ENCODE assay signal across 13 cellular contexts in genomic region chr11:117217685-117218084, GRCh38. TPM values are rescaled to one million over a fixed set of nuclear protein-coding genes. Genes with fewer than 3 reads are reported as not detected.
DNase-seq lines count a peak whose midpoint lies in the region; ATAC-seq and TF ChIP-seq lines count a peak whose summit lies in the region.
"Had no signal": no experiment of that assay in that cellular context is flagged by ENCODE, and none has a peak within 500 bp of the region (broad histone marks: within the 10 kb centered on the region; RNA-seq: fewer than 3 reads in every experiment).

No MANE protein-coding gene starts in this region.

- peaks cover 41 to 42% of the 10 kb centered on the region in 2 donors for H3K4me1 ChIP-seq in gastrocnemius medialis
- H3K4me1 ChIP-seq: SJSA1 had no signal

- peaks cover 4 to 59% of the 10 kb centered on the region in 2 donors for H3K36me3 ChIP-seq in gastrocnemius medialis

- in situ Hi-C loops in gastrocnemius medialis (cut with MboI; ENCODE audit: low sequenced_read_pairs in 4 of 4): no loop called here

- H3K4me1 Mint-ChIP-seq in stimulated activated naive CD8-positive, alpha-beta T cell treated with anti-CD3 and anti-CD28 coated beads, Interleukin-15, Interleukin-2, amounts not matched to agents 100 ng/mL and 50 ng/mL, for 24 hours (ENCODE audit: low read depth): no peaks in the 10 kb centered on the region

- DNase-seq in stimulated activated naive CD8-positive, alpha-beta T cell treated with anti-CD3 and anti-CD28 coated beads, Interleukin-15, Interleukin-2, amounts not matched to agents 100 U/mL and 50 U/mL, for 24 hours: no peak
- DNase-seq in gastrocnemius medialis: no peak
- DNase-seq in DMS114 treated with DMSO at 0.1 percent for 48 hours (lab: John Stamatoyannopoulos, UW; ENCODE audit: unreplicated experiment): no peak
- DNase-seq in iPS-NIHi11 (ENCODE audit: low spot score): no peak
- DNase-seq in HT-29 (ENCODE audit: low spot score): no peak
- DNase-seq in Ammon's horn (ENCODE audit: low spot score): no peak
- DNase-seq: activated CD4-positive, CD25-positive, alpha-beta regulatory T cell; cerebellar nuclear complex; NCI-H1105; occipital lobe had no signal

- H3K27me3 Mint-ChIP-seq in stimulated activated naive CD8-positive, alpha-beta T cell treated with anti-CD3 and anti-CD28 coated beads, Interleukin-15, Interleukin-2, amounts not matched to agents 100 ng/mL and 50 ng/mL, for 24 hours: no peaks in the 10 kb centered on the region

- no peaks in the 10 kb centered on the region for H3K9me3 ChIP-seq in gastrocnemius medialis
- H3K9me3 ChIP-seq: SJSA1 had no signal

- H3K9me3 Mint-ChIP-seq in stimulated activated naive CD8-positive, alpha-beta T cell treated with anti-CD3 and anti-CD28 coated beads, Interleukin-15, Interleukin-2, amounts not matched to agents 100 ng/mL and 50 ng/mL, for 24 hours: no peaks in the 10 kb centered on the region

- H3K27ac Mint-ChIP-seq in stimulated activated naive CD8-positive, alpha-beta T cell treated with anti-CD3 and anti-CD28 coated beads, Interleukin-15, Interleukin-2, amounts not matched to agents 100 ng/mL and 50 ng/mL, for 24 hours: peak overlapping the region; percentile 19

- H3K4me3 ChIP-seq in gastrocnemius medialis: peak overlapping the region in 2 of 4 donors; percentile 12 to 16
- H3K4me3 ChIP-seq: SJSA1 had no signal

- H3K27me3 ChIP-seq in layer of hippocampus (ENCODE audit: control insufficient read depth, insufficient read depth, low read length) (no peaks in the 10 kb centered on the region), gastrocnemius medialis (no peaks in the 10 kb centered on the region)
- H3K27me3 ChIP-seq: SJSA1 had no signal

- TF ChIP-seq CTCF in gastrocnemius medialis (IDR thresholded peaks at IDR 0.05 in 4 of 5, conservative IDR thresholded peaks at IDR 0.05 in 1 of 5): no peak

- no peak for TF ChIP-seq POLR2A in gastrocnemius medialis (IDR thresholded peaks at IDR 0.05)

- ATAC-seq in stimulated activated naive CD8-positive, alpha-beta T cell treated with anti-CD3 and anti-CD28 coated beads, Interleukin-15, Interleukin-2, amounts not matched to agents 100 U/mL and 50 U/mL, for 24 hours: no peak
- ATAC-seq in gastrocnemius medialis: no peak

- H3K27ac ChIP-seq in layer of hippocampus (ENCODE audit: low read depth, low read length) (peak overlapping the region; percentile 48), gastrocnemius medialis (peak overlapping the region; percentile 80 to 87 (median 82))
- H3K27ac ChIP-seq: SJSA1 had no signal

- H3K36me3 Mint-ChIP-seq in stimulated activated naive CD8-positive, alpha-beta T cell treated with anti-CD3 and anti-CD28 coated beads, Interleukin-15, Interleukin-2, amounts not matched to agents 100 ng/mL and 50 ng/mL, for 24 hours (ENCODE audit: low read depth): peaks cover 60% of the 10 kb centered on the region

- H3K4me3 Mint-ChIP-seq in stimulated activated naive CD8-positive, alpha-beta T cell treated with anti-CD3 and anti-CD28 coated beads, Interleukin-15, Interleukin-2, amounts not matched to agents 100 ng/mL and 50 ng/mL, for 24 hours: no peak overlapping the region

- intact Hi-C loops in gastrocnemius medialis (cut with DNase I; ENCODE audit: low total_unique reads): no loop called here

RNA-seq across cellular contexts. Expression of gene PCSK7, which starts 14.2 kb away (rescaled TPM):
- 10 to 100 TPM; 14.5 to 19.9 (median 16.4) TPM for total RNA-seq in gastrocnemius medialis
- 81.7 and 85.4 TPM in 2 replicates for total RNA-seq in HT-29 (2014; rRNA removed; shearing (Covaris generic))

RNA-seq across cellular contexts. Expression of gene RNF214, which starts 14.8 kb away (rescaled TPM):
- total RNA-seq in gastrocnemius medialis: 10 to 100 TPM; 17.1 to 22.7 (median 19.9) TPM
- 10.8 and 11.5 TPM in 2 replicates for total RNA-seq in HT-29 (2014; rRNA removed; shearing (Covaris generic))

RNA-seq across cellular contexts. Expression of gene TAGLN, which starts 18.5 kb away (rescaled TPM):
- total RNA-seq in gastrocnemius medialis: 100 to 1,000 TPM in 3 of 4 donors, 10 to 100 TPM in 1; 27.4 to 191 (median 124) TPM
- total RNA-seq in HT-29 (2014; rRNA removed; shearing (Covaris generic)): 11.3 and 14.7 TPM in 2 replicates

RNA-seq across cellular contexts. Expression of gene SIDT2, which starts 39.1 kb away (rescaled TPM):
- total RNA-seq in gastrocnemius medialis: 10 to 100 TPM; 14.3 to 33.9 (median 17.7) TPM
- 29.5 and 44.1 TPM in 2 replicates for total RNA-seq in HT-29 (2014; rRNA removed; shearing (Covaris generic))
